1 cellular context compared by ENCODE assay signal in genomic region chr2:149601141-149601796, GRCh38.
TF ChIP-seq lines count a peak whose summit lies in the region.

No MANE protein-coding gene starts in this region.

TF ChIP-seq in K562, 482 proteins besides CTCF, POLR2A, EP300 and RAD21 (continued from another document):
- TF ChIP-seq CHD7 (IDR thresholded peaks at IDR 0.05; ENCODE audit: low read depth, low read length): no peak
TF ChIP-seq in K562: peak in this region for 3.
